Comparison of ENCODE assay signal across 8 cellular contexts in the genomic region with DNA sequence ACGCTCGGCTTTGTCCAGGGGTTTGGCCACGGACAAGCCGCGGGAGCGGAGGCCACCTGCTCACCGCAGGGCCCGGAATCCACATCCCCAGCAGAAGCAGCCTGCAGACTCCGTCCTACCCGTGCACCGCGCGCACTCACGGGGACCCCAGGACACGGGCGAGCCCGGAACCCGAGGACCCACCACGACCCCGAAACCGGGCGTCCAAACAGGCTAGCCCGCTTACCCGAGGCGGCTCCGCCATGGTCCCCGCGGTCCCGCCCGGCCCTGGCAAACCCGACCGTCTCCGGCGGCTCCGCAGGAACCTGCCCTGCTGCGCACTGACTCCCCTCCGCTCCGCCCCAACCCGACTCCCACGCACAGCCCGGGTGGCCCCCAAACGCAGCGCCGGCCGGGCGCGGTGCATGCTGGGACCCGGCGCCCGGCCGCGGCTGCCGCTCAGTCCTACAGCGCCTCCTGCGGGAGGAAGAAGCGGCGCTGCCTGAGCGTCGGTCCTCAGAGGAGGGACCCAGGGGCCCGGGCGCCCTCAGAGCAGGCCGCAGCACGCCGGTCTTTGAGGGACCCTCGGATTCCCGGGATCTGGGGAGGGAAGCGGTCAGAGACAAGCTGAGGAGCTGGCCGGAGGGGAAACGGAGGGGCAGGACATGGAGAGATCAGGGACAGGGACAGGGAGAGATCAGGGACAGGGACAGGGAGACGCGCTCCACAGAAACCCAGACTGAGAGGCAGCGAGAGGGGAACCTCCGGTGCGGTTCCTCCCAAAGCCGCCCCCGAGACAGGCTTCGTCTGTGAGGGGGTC. TPM values are rescaled to one million over a fixed set of nuclear protein-coding genes. Genes with fewer than 3 reads are reported as not detected.
DNase-seq lines count a peak whose midpoint lies in the region; ATAC-seq, FAIRE-seq and TF ChIP-seq lines count a peak whose summit lies in the region.

A gene with protein sequence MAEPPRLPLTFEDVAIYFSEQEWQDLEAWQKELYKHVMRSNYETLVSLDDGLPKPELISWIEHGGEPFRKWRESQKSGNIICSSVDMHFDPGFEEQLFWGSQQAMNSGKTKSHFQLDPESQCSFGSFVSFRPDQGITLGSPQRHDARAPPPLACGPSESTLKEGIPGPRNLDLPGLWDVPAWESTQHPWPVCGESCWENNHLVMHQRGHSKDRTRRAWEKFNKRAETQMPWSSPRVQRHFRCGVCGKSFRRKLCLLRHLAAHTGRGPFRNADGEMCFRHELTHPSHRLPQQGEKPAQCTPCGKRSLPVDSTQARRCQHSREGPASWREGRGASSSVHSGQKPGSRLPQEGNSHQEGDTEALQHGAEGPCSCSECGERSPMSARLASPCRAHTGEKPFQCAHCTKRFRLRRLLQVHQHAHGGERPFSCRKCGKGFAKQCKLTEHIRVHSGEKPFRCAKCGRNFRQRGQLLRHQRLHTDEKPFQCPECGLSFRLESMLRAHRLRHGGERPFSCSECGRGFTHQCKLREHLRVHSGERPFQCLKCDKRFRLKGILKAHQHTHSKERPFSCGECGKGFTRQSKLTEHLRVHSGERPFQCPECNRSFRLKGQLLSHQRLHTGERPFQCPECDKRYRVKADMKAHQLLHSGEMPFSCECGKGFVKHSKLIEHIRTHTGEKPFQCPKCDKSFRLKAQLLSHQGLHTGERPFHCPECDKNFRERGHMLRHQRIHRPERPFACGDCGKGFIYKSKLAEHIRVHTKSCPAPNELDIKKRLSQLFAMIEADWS (minus strand): TSS at position 322 of the 799 bp plus-strand sequence. CDS start 78 bp downstream, at position 244.

- in situ Hi-C loops in G401 (cut with HindIII; ENCODE audit: low sequenced_read_pairs), result no loop called here

- peak within 1 kb of the TSS; percentile 75 for H3K27ac ChIP-seq in RWPE2 (ENCODE audit: poor library complexity, severe bottlenecking)

- peak within 1 kb of the TSS; percentile 91 for H2AFZ ChIP-seq in neuron (ENCODE audit: low read depth, low read length)

- peak; percentile 88 for ATAC-seq in RWPE2 (ENCODE audit: low read depth)

- no peak for FAIRE-seq in H54 (lab: Jason Lieb, UNC)

- DNase-seq in G401 (ENCODE audit: low spot score) (peak; percentile 86), H54 (ENCODE audit: insufficient read length, low spot score) (peak; percentile 90), LNCaP clone FGC (ENCODE audit: low read depth) (peak; percentile 27), RWPE2 (ENCODE audit: low spot score) (peak; percentile 85), fibroblast of villous mesenchyme (ENCODE audit: low read depth) (peak; percentile 87), stromal cell of bone marrow (ENCODE audit: low read depth) (peak; percentile 79)
- DNase-seq in activated effector memory CD4-positive, alpha-beta T cell treated with Interleukin-2 at 50 U/mL for 16 hours, result peak; percentile 87

- H3K36me3 ChIP-seq in RWPE2 (ENCODE audit: low read depth), result no peaks in the 10 kb centered on the region
- H3K36me3 ChIP-seq in neuron (ENCODE audit: insufficient read depth, low read length), result peaks cover 9% of the 10 kb centered on the region

- TF ChIP-seq CTCF in LNCaP clone FGC (IDR thresholded peaks at IDR 0.05; ENCODE audit: control insufficient read depth, extremely low read depth, insufficient read depth) (peak; percentile 96), RWPE2 (IDR thresholded peaks at IDR 0.05; ENCODE audit: poor library complexity, severe bottlenecking) (peak; percentile 97), fibroblast of villous mesenchyme (IDR thresholded peaks at IDR 0.05; ENCODE audit: insufficient read depth, low read depth, low read length) (peak; percentile 91)

- no peaks in the 10 kb centered on the region for H3K27me3 ChIP-seq in RWPE2 (ENCODE audit: insufficient read depth, poor library complexity, severe bottlenecking)
- no peaks in the 10 kb centered on the region for H3K27me3 ChIP-seq in neuron (ENCODE audit: insufficient read depth, low read length)

- peak within 1 kb of the TSS; percentile 71 for H3K4me3 ChIP-seq in LNCaP clone FGC (ENCODE audit: low read depth, low read length)
- H3K4me3 ChIP-seq in RWPE2 (ENCODE audit: severe bottlenecking), result peak within 1 kb of the TSS; percentile 61
- H3K4me3 ChIP-seq in fibroblast of villous mesenchyme (ENCODE audit: low read depth, low read length), result peak within 1 kb of the TSS; percentile 93
- H3K4me3 ChIP-seq in neuron (ENCODE audit: low read length), result peak within 1 kb of the TSS; percentile 68

- peaks cover 3% of the 10 kb centered on the region for H3K4me1 ChIP-seq in RWPE2 (ENCODE audit: insufficient read depth, poor library complexity, severe bottlenecking)
- H3K4me1 ChIP-seq in neuron (ENCODE audit: insufficient read depth, low read length), result no peaks in the 10 kb centered on the region

- peak; percentile 80 for TF ChIP-seq POLR2A in H54 (IDR thresholded peaks at IDR 0.05; ENCODE audit: low read depth, low read length)

- H3K9me3 ChIP-seq in RWPE2 (ENCODE audit: severe bottlenecking), result no peaks in the 10 kb centered on the region
- H3K9me3 ChIP-seq in neuron (ENCODE audit: low read length), result peaks cover 15% of the 10 kb centered on the region

RNA-seq across cellular contexts. Expression of the gene that starts here (rescaled TPM):
- total RNA-seq in G401 (2014; rRNA removed; shearing (Covaris generic)), result 5.2 and 6.4 TPM in 2 replicates
- total RNA-seq in fibroblast of villous mesenchyme, result 6.1 and 9.1 TPM in 2 replicates

Comparison
In these comparisons a context has a peak if more than half of its experiments do, and no peak if none do; other contexts are left out.
1. Peak in every context shown above with its lines: DNase-seq, ATAC-seq, H3K4me3 ChIP-seq and H3K27ac ChIP-seq.
2. DNase-seq: peak in every context shown above with its lines; median percentile 90 in H54; 87 in activated effector memory CD4-positive, alpha-beta T cell treated with Interleukin-2 at 50 U/mL for 16 hours; 87 in fibroblast of villous mesenchyme; 86 in G401; 85 in RWPE2; 79 in stromal cell of bone marrow; 27 in LNCaP clone FGC.